ENCODE assay signal across 12 cellular contexts in genomic region chr22:17767236-17768065, GRCh38. TPM values are rescaled to one million over a fixed set of nuclear protein-coding genes. Genes with fewer than 3 reads are reported as not detected.
DNase-seq lines count a peak whose midpoint lies in the region; ATAC-seq and TF ChIP-seq lines count a peak whose summit lies in the region.
"Had no signal": no experiment of that assay in that cellular context is flagged by ENCODE, and none has a peak within 500 bp of the region (broad histone marks: within the 10 kb centered on the region; RNA-seq: fewer than 3 reads in every experiment).

No MANE protein-coding gene starts in this region.

- intact Hi-C loops in CD4-positive, alpha-beta T cell (cut with DNase I, micrococcal nuclease), result loop anchor here in 1 of 2 experiments (1.0 to 2.0 kb wide), 2 partner anchors 10 to 17 kb away; no protein-coding TSS in a partner anchor
- intact Hi-C loops in activated naive CD4-positive, alpha-beta T cell treated with anti-CD3 and anti-CD28 coated beads for 36 hours (cut with micrococcal nuclease), result loop anchor here (1.0 to 5.0 kb wide), 3 partner anchors 10 to 60 kb away; no protein-coding TSS in a partner anchor

- no peak for TF ChIP-seq CTCF in CD4-positive, alpha-beta T cell (IDR thresholded peaks at IDR 0.05)

- no peaks in the 10 kb centered on the region for H3K27me3 ChIP-seq in CD4-positive, alpha-beta T cell (ENCODE audit: control insufficient read depth, insufficient read depth, low read length)

- CTCF ChIA-PET in CD4-positive, alpha-beta T cell (lab: Charles Lee), result interaction anchor here (0.6 to 2.1 kb wide), 8 partner anchors 9 to 692 kb away, joined by 3 to 20 read pairs (median 3); no protein-coding TSS in a partner anchor
- CTCF ChIA-PET in activated naive CD4-positive, alpha-beta T cell treated with anti-CD3 and anti-CD28 coated beads for 36 hours (lab: Charles Lee), result interaction anchor here (0.6 to 3.7 kb wide), 4 partner anchors 18 to 128 kb away, joined by 3 to 18 read pairs (median 4); no protein-coding TSS in a partner anchor

- no peaks in the 10 kb centered on the region for H3K36me3 Mint-ChIP-seq in CD4-positive, alpha-beta T cell (ENCODE audit: low read depth)
- H3K36me3 Mint-ChIP-seq in activated naive CD4-positive, alpha-beta T cell treated with anti-CD3 and anti-CD28 coated beads for 36 hours (ENCODE audit: low read depth), result no peaks in the 10 kb centered on the region

- peak overlapping the region; percentile 78 for H3K4me3 Mint-ChIP-seq in CD4-positive, alpha-beta T cell
- H3K4me3 Mint-ChIP-seq in activated naive CD4-positive, alpha-beta T cell treated with anti-CD3 and anti-CD28 coated beads for 36 hours, result peak overlapping the region; percentile 11

- peak in 3 of 10 experiments; percentile 24 to 28 (median 28) for DNase-seq in CD4-positive, alpha-beta T cell
- DNase-seq in activated naive CD4-positive, alpha-beta T cell treated with anti-CD3 and anti-CD28 coated beads for 36 hours, result peak; percentile 73
- DNase-seq in NCI-H345 (lab: John Stamatoyannopoulos, UW) (no peak), erythroblast (lab: John Stamatoyannopoulos, UW) (no peak), AG20443 (ENCODE audit: low spot score) (no peak), NOMO-1 treated with DMSO at 0.1 percent for 48 hours (lab: John Stamatoyannopoulos, UW; ENCODE audit: unreplicated experiment) (no peak)
- DNase-seq: COR-L47, foreskin fibroblast, KBM-7 had no signal

- POLR2A ChIA-PET in CD4-positive, alpha-beta T cell (lab: Charles Lee), result interaction anchor here (0.6 to 2.0 kb wide), 4 partner anchors 10 to 310 kb away, joined by 3 to 7 read pairs (median 3); partner anchors contain the start of gene PEX26

- peaks cover 59% of the 10 kb centered on the region for H3K4me1 Mint-ChIP-seq in CD4-positive, alpha-beta T cell (ENCODE audit: low read depth)
- H3K4me1 Mint-ChIP-seq in activated naive CD4-positive, alpha-beta T cell treated with anti-CD3 and anti-CD28 coated beads for 36 hours (ENCODE audit: low read depth), result peaks cover 58% of the 10 kb centered on the region

- no peaks in the 10 kb centered on the region for H3K27me3 Mint-ChIP-seq in CD4-positive, alpha-beta T cell
- no peaks in the 10 kb centered on the region for H3K27me3 Mint-ChIP-seq in activated naive CD4-positive, alpha-beta T cell treated with anti-CD3 and anti-CD28 coated beads for 36 hours (ENCODE audit: low read depth)

- H3K27ac ChIP-seq in CD4-positive, alpha-beta T cell (ENCODE audit: low read depth, low read length), result no peak overlapping the region
- H3K27ac ChIP-seq: VCaP had no signal

- H3K9me3 Mint-ChIP-seq in CD4-positive, alpha-beta T cell, result no peaks in the 10 kb centered on the region
- no peaks in the 10 kb centered on the region for H3K9me3 Mint-ChIP-seq in activated naive CD4-positive, alpha-beta T cell treated with anti-CD3 and anti-CD28 coated beads for 36 hours

- H3K27ac Mint-ChIP-seq in CD4-positive, alpha-beta T cell, result peak overlapping the region; percentile 86
- no peak overlapping the region for H3K27ac Mint-ChIP-seq in activated naive CD4-positive, alpha-beta T cell treated with anti-CD3 and anti-CD28 coated beads for 36 hours

- peak; percentile 69 for ATAC-seq in CD4-positive, alpha-beta T cell (ENCODE audit: poor library complexity)
- ATAC-seq in GM21381 (IDR thresholded peaks at IDR 0.05; ENCODE audit: unreplicated experiment) (peak; percentile 63), HG03521 (IDR thresholded peaks at IDR 0.05; ENCODE audit: unreplicated experiment) (peak; percentile 70)

- no peak for TF ChIP-seq POLR2A in erythroblast (IDR thresholded peaks at IDR 0.05; ENCODE audit: low read length)

- no peaks in the 10 kb centered on the region for H3K9me3 ChIP-seq in CD4-positive, alpha-beta T cell (ENCODE audit: control insufficient read depth, low read length)

RNA-seq across cellular contexts. Expression of gene BID, which starts 6.8 kb away (rescaled TPM):
- total RNA-seq in CD4-positive, alpha-beta T cell, result 10 to 100 TPM in 1 of 2 experiments, 1 to 10 TPM in 1; 8.9 to 10.3 TPM
- 10 to 100 TPM; 53.0 to 63.7 TPM for total RNA-seq in activated naive CD4-positive, alpha-beta T cell treated with anti-CD3 and anti-CD28 coated beads for 36 hours

Comparison
In these comparisons a context has a peak if more than half of its experiments do, and no peak if none do; other contexts are left out.
1. RNA of gene BID, which starts 6.8 kb away (total RNA-seq): 53.0 to 63.7 TPM in activated naive CD4-positive, alpha-beta T cell treated with anti-CD3 and anti-CD28 coated beads for 36 hours; 8.9 to 10.3 TPM in CD4-positive, alpha-beta T cell; every median in the first group is over 4 times any median in the second.
2. Peak in every context shown above with its lines, with median percentiles within 50 percentile points of each other: ATAC-seq.